In the genomic region with DNA sequence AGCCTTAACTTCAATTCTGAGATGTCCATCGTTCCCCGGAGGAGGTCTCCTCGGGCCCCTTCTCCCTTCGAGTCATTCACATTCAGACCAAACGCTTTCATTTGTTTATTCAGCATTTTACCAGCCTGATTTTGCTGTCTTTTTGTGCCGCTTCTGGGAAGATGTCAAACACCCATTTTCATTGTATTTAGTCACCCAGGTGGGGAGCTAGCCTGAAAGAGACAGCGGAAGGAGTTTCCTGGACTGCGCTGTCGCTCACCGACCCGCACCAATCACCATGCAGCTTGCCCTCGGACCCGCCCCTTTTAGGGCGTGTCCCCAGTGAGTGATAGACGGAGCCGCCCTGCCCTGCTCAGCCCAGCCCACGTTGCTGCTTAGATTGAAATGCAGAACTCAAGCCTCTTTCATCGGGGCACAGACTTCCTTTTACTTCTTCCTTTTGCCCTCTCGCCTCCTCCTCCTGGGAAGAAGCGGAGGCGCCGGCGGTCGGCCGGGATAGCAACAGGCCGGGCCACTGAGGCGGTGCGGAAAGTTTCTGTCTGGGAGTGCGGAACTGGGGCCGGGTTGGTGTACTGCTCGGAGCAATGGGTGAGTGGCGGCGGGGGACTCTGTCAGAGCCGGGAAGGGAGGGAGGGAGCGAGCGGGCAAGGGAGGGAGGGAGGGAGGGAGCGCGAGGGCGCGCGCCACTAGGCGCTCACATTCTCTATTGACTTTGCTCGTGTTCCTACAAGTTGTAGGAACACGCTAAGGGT, we compare ENCODE assay signal across 8 cellular contexts. TPM values are rescaled to one million over a fixed set of nuclear protein-coding genes. Genes with fewer than 3 reads are reported as not detected.
A peak's percentile ranks its signal among the peaks of the same experiment; 100 is the strongest.
DNase-seq lines count a peak whose midpoint lies in the region; ATAC-seq and TF ChIP-seq lines count a peak whose summit lies in the region.

Gene PAX9 (plus strand): TSS at position 355 of the 752 bp plus-strand sequence. CDS start 230 bp downstream, at position 585.

- intact Hi-C loops in activated T-helper 1 cell treated with anti-CD3 and anti-CD28 coated beads, Interleukin-12 subunit alpha, Interleukin-12 subunit beta, Interleukin-2, Interleukin-4 antibody, amounts not matched to agents 30 ng/mL and 10 ng/mL and 1 ng/mL, durations not matched to agents 14 hours and 24 hours and 36 hours (cut with micrococcal nuclease), result loop anchor here (10.0 kb wide), 1 partner anchor 283 kb away; no protein-coding TSS in a partner anchor

- H3K4me3 Mint-ChIP-seq in activated T-helper 1 cell treated with anti-CD3 and anti-CD28 coated beads, Interleukin-12 subunit alpha, Interleukin-12 subunit beta, Interleukin-2, Interleukin-4 antibody, amounts not matched to agents 30 ng/mL and 10 ng/mL and 1 ng/mL, durations not matched to agents 14 hours and 24 hours and 36 hours, result peak within 1 kb of the TSS; percentile 15

- no peak within 1 kb of the TSS for H2AK5ac ChIP-seq in trophoblast cell (ENCODE audit: low read length)

- in situ Hi-C loops in ACHN (cut with HindIII; ENCODE audit: low pct_ligation_motif_present, low pct_unique_long_range_greater_than_20kb, low sequenced_read_pairs) (no loop called here), GM13976 (cut with MboI; ENCODE audit: low sequenced_read_pairs, unreplicated experiment) (no loop called here)

- no peak within 1 kb of the TSS for H2BK120ac ChIP-seq in trophoblast cell (ENCODE audit: insufficient read depth, low read length, poor library complexity)

- H3K4me3 ChIP-seq in cardiac muscle cell (peak within 1 kb of the TSS; percentile 59), trophoblast cell (ENCODE audit: low read depth, low read length) (peak within 1 kb of the TSS; percentile 54)

- H3K36me3 ChIP-seq in cardiac muscle cell (no peaks in the 10 kb centered on the region), trophoblast cell (ENCODE audit: control insufficient read depth in 1 of 2, insufficient read depth in 2 of 2, low read length in 2 of 2) (no peaks in the 10 kb centered on the region)

- H3K27me3 ChIP-seq in cardiac muscle cell, result peaks cover 100% of the 10 kb centered on the region
- H3K27me3 ChIP-seq in trophoblast cell (ENCODE audit: insufficient read depth, low read length), result peaks cover 90% of the 10 kb centered on the region

- DNase-seq in ACHN, result peak; percentile 76
- peak; percentile 48 for DNase-seq in GM13976 (ENCODE audit: low spot score)
- peak; percentile 91 for DNase-seq in NCI-H2227 (lab: John Stamatoyannopoulos, UW; ENCODE audit: unreplicated experiment)
- DNase-seq in activated T-helper 1 cell treated with anti-CD3 and anti-CD28 coated beads, Interleukin-12 subunit alpha, Interleukin-12 subunit beta, Interleukin-2, Interleukin-4 antibody, amounts not matched to agents 30 ng/mL and 10 ng/mL and 1 ng/mL, durations not matched to agents 14 hours and 24 hours and 36 hours (ENCODE audit: low spot score), result no peak
- DNase-seq in cardiac muscle cell (ENCODE audit: low read depth in 1 of 2, low spot score in 1 of 2), result peak; percentile 69 to 92
- peak; percentile 24 to 29 for DNase-seq in trophoblast cell
- DNase-seq in 8988T, result no peak

- H2AFZ ChIP-seq in trophoblast cell (ENCODE audit: insufficient read depth, low read length, poor library complexity), result peak within 1 kb of the TSS; percentile 59

- peak within 1 kb of the TSS; percentile 82 for H3K4me2 ChIP-seq in trophoblast cell (ENCODE audit: low read length)

- H3K79me2 ChIP-seq in trophoblast cell (ENCODE audit: control insufficient read depth, insufficient read depth, low read length, poor library complexity), result no peaks in the 10 kb centered on the region

- peaks cover 82% of the 10 kb centered on the region for H3K27me3 Mint-ChIP-seq in activated T-helper 1 cell treated with anti-CD3 and anti-CD28 coated beads, Interleukin-12 subunit alpha, Interleukin-12 subunit beta, Interleukin-2, Interleukin-4 antibody, amounts not matched to agents 30 ng/mL and 10 ng/mL and 1 ng/mL, durations not matched to agents 14 hours and 24 hours and 36 hours (ENCODE audit: insufficient read depth)

- H3K4me1 ChIP-seq in cardiac muscle cell (ENCODE audit: low read depth) (peaks cover 19% of the 10 kb centered on the region), trophoblast cell (ENCODE audit: control insufficient read depth in 1 of 2, insufficient read depth in 2 of 2, low read length in 2 of 2) (peaks cover 26 to 29% of the 10 kb centered on the region in 2 experiments)

- H4K91ac ChIP-seq in trophoblast cell (ENCODE audit: low read depth, low read length), result no peak within 1 kb of the TSS

- no CpG with 5 or more reads among the region's 44 CpGs for WGBS in trophoblast cell (ENCODE audit: extremely low coverage, insufficient coverage, insufficient read length)

- peak within 1 kb of the TSS; percentile 74 for H3K27ac Mint-ChIP-seq in activated T-helper 1 cell treated with anti-CD3 and anti-CD28 coated beads, Interleukin-12 subunit alpha, Interleukin-12 subunit beta, Interleukin-2, Interleukin-4 antibody, amounts not matched to agents 30 ng/mL and 10 ng/mL and 1 ng/mL, durations not matched to agents 14 hours and 24 hours and 36 hours

- no peak within 1 kb of the TSS for H2BK12ac ChIP-seq in trophoblast cell (ENCODE audit: low read length)

- H3K9me3 ChIP-seq in cardiac muscle cell (ENCODE audit: low read depth) (no peaks in the 10 kb centered on the region), trophoblast cell (ENCODE audit: insufficient read depth, low read depth, low read length) (peaks cover 14% of the 10 kb centered on the region)

- ATAC-seq in HG03159 (IDR thresholded peaks at IDR 0.05; ENCODE audit: unreplicated experiment), result peak; percentile 75

- TF ChIP-seq CTCF in GM13976 (IDR thresholded peaks at IDR 0.05; ENCODE audit: borderline replicate concordance, control extremely low read depth, extremely low read depth, insufficient read depth, missing control alignments), result no peak
- no peak for TF ChIP-seq CTCF in cardiac muscle cell (IDR thresholded peaks at IDR 0.05; ENCODE audit: low read depth, low read length)

- H4K12ac ChIP-seq in trophoblast cell (ENCODE audit: low read depth, low read length), result no peak within 1 kb of the TSS

- no peak within 1 kb of the TSS for H3K4ac ChIP-seq in trophoblast cell (ENCODE audit: low read depth, low read length)

- no peaks in the 10 kb centered on the region for H3K9me3 Mint-ChIP-seq in activated T-helper 1 cell treated with anti-CD3 and anti-CD28 coated beads, Interleukin-12 subunit alpha, Interleukin-12 subunit beta, Interleukin-2, Interleukin-4 antibody, amounts not matched to agents 30 ng/mL and 10 ng/mL and 1 ng/mL, durations not matched to agents 14 hours and 24 hours and 36 hours

- H3K79me1 ChIP-seq in trophoblast cell (ENCODE audit: low read length), result no peaks in the 10 kb centered on the region

- no peak within 1 kb of the TSS for H3K18ac ChIP-seq in trophoblast cell (ENCODE audit: low read length)

- H3K36me3 Mint-ChIP-seq in activated T-helper 1 cell treated with anti-CD3 and anti-CD28 coated beads, Interleukin-12 subunit alpha, Interleukin-12 subunit beta, Interleukin-2, Interleukin-4 antibody, amounts not matched to agents 30 ng/mL and 10 ng/mL and 1 ng/mL, durations not matched to agents 14 hours and 24 hours and 36 hours (ENCODE audit: low read depth), result peaks cover 4% of the 10 kb centered on the region

- H3K27ac ChIP-seq in cardiac muscle cell (no peak within 1 kb of the TSS), trophoblast cell (ENCODE audit: low read depth, low read length) (no peak within 1 kb of the TSS)

- no peak within 1 kb of the TSS for H3K9ac ChIP-seq in trophoblast cell (ENCODE audit: low read length)

- no peak within 1 kb of the TSS for H2BK5ac ChIP-seq in trophoblast cell (ENCODE audit: low read depth, low read length, poor library complexity)

- no peak within 1 kb of the TSS for H4K8ac ChIP-seq in trophoblast cell (ENCODE audit: low read depth, low read length)

- no peak within 1 kb of the TSS for H3K23ac ChIP-seq in trophoblast cell (ENCODE audit: low read length)

- H3K4me1 Mint-ChIP-seq in activated T-helper 1 cell treated with anti-CD3 and anti-CD28 coated beads, Interleukin-12 subunit alpha, Interleukin-12 subunit beta, Interleukin-2, Interleukin-4 antibody, amounts not matched to agents 30 ng/mL and 10 ng/mL and 1 ng/mL, durations not matched to agents 14 hours and 24 hours and 36 hours (ENCODE audit: low read depth), result peaks cover 6% of the 10 kb centered on the region

- no peak within 1 kb of the TSS for H3K14ac ChIP-seq in trophoblast cell (ENCODE audit: low read length)

RNA-seq across cellular contexts. Expression of gene PAX9, which starts in this region (rescaled TPM):
- not detected in 2 replicates for total RNA-seq in activated T-helper 1 cell treated with anti-CD3 and anti-CD28 coated beads, Interleukin-12 subunit alpha, Interleukin-12 subunit beta, Interleukin-2, Interleukin-4 antibody, amounts not matched to agents 30 ng/mL and 10 ng/mL and 1 ng/mL, durations not matched to agents 14 hours and 24 hours and 36 hours
- not detected in 2 replicates for total RNA-seq in cardiac muscle cell
- polyA plus RNA-seq in cardiac muscle cell, result 0.21 and 0.32 TPM in 2 replicates
- 0.04 and 0.05 TPM in 2 replicates for polyA plus RNA-seq in trophoblast cell (2013)

Comparison
In these comparisons a context has a peak if more than half of its experiments do, and no peak if none do; other contexts are left out.
1. Peak in DNase-seq and H3K4me3 ChIP-seq in cardiac muscle cell; RNA of the gene not detected or under 1 TPM.
2. DNase-seq: peak in ACHN (single experiment), GM13976 (single experiment), NCI-H2227 (single experiment) and trophoblast cell (2 of 2); none in activated T-helper 1 cell treated with anti-CD3 and anti-CD28 coated beads, Interleukin-12 subunit alpha, Interleukin-12 subunit beta, Interleukin-2, Interleukin-4 antibody, amounts not matched to agents 30 ng/mL and 10 ng/mL and 1 ng/mL, durations not matched to agents 14 hours and 24 hours and 36 hours (single experiment) and 8988T (single experiment).